Comparison of ENCODE assay signal across 16 cellular contexts in the genomic region with DNA sequence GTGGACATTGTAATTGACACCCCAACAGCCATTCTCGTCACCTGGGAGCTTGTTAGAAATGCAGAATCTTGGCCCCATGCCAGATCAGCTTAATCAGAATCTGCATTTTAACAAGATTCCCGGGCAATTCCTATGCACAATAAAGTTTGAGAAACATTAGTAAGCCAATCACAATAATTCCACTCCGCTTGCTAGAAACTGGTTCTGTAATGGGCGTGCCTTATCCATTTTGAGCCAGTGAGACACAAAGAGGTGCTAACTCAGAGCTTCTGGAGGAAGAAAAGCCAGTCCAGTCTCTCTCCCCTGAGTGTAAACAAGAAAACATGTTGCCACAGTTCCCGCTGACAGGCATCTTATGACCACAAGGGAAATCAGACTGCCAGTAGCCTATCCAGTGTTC. TPM values are rescaled to one million over a fixed set of nuclear protein-coding genes. Genes with fewer than 3 reads are reported as not detected.
DNase-seq lines count a peak whose midpoint lies in the region; ATAC-seq and TF ChIP-seq lines count a peak whose summit lies in the region.
"Had no signal": no experiment of that assay in that cellular context is flagged by ENCODE, and none has a peak within 500 bp of the region (broad histone marks: within the 10 kb centered on the region; RNA-seq: fewer than 3 reads in every experiment).

No MANE protein-coding gene starts in this region.

- H3K27ac ChIP-seq in CD4-positive, CD25-positive, alpha-beta regulatory T cell (ENCODE audit: insufficient read depth, low read length, poor library complexity, severe bottlenecking): peak overlapping the region; percentile 96
- H3K27ac ChIP-seq in HEK293 (ENCODE audit: extremely low read depth, low read depth, low read length): no peak overlapping the region
- H3K27ac ChIP-seq in foreskin keratinocyte: no peak overlapping the region

- H3K4me1 ChIP-seq in CD4-positive, CD25-positive, alpha-beta regulatory T cell (ENCODE audit: control insufficient read depth, insufficient read depth, low read length, poor library complexity, severe bottlenecking): peaks cover 31% of the 10 kb centered on the region
- H3K4me1 ChIP-seq in HEK293 (ENCODE audit: control insufficient read depth, insufficient read depth, low read length) (peaks cover 7% of the 10 kb centered on the region; the same call in 1 of the 2 replicates), foreskin keratinocyte (peaks cover 20% of the 10 kb centered on the region)

- no peaks in the 10 kb centered on the region for H3K27me3 ChIP-seq in CD4-positive, CD25-positive, alpha-beta regulatory T cell (ENCODE audit: control insufficient read depth, insufficient read depth, low read length)
- H3K27me3 ChIP-seq in foreskin keratinocyte: no peaks in the 10 kb centered on the region

- H3K36me3 ChIP-seq in CD4-positive, CD25-positive, alpha-beta regulatory T cell (ENCODE audit: control insufficient read depth, insufficient read depth, low read length): no peaks in the 10 kb centered on the region
- H3K36me3 ChIP-seq in HEK293 (ENCODE audit: control insufficient read depth in 2 of 2, insufficient read depth in 1 of 2, low read length in 2 of 2): no peaks in the 10 kb centered on the region; a peak in 1 of 3 replicates

- no peak overlapping the region for H3K4me3 Mint-ChIP-seq in CD4-positive, CD25-positive, alpha-beta regulatory T cell
- H3K4me3 Mint-ChIP-seq in T-cell: no peak overlapping the region
- H3K4me3 Mint-ChIP-seq: activated CD8-positive, alpha-beta T cell treated with anti-CD3 and anti-CD28 coated beads for 36 hours; activated naive CD8-positive, alpha-beta T cell treated with anti-CD3 and anti-CD28 coated beads, Interleukin-2, amount 10 ng/mL, durations not matched to agents 7 days and 5 days; natural killer cell had no signal

- TF ChIP-seq CTCF in HEK293 (tag by site-specific recombination; IDR thresholded peaks at IDR 0.05): no peak
- no peak for TF ChIP-seq CTCF in foreskin keratinocyte (conservative IDR thresholded peaks at IDR 0.05)

- H3K27me3 Mint-ChIP-seq in CD4-positive, CD25-positive, alpha-beta regulatory T cell: no peaks in the 10 kb centered on the region
- H3K27me3 Mint-ChIP-seq in T-cell: no peaks in the 10 kb centered on the region
- H3K27me3 Mint-ChIP-seq: activated CD8-positive, alpha-beta T cell treated with anti-CD3 and anti-CD28 coated beads for 36 hours; activated naive CD8-positive, alpha-beta T cell treated with anti-CD3 and anti-CD28 coated beads, Interleukin-2, amount 10 ng/mL, durations not matched to agents 7 days and 5 days had no signal

- POLR2A ChIA-PET in HEK293 (lab: Yijun Ruan, JAX): interaction anchor here (3.7 kb wide), 1 partner anchor 93 kb away, joined by 16 read pairs; the partner anchor contains the start of gene RHOB
- POLR2A ChIA-PET in T-cell (lab: Charles Lee): no interaction called here

- ATAC-seq in CD4-positive, CD25-positive, alpha-beta regulatory T cell (ENCODE audit: low read depth in 2 of 2): no peak
- ATAC-seq in foreskin keratinocyte (peak; percentile 8), HG03442 (IDR thresholded peaks at IDR 0.05; ENCODE audit: unreplicated experiment) (no peak), GM21825 (IDR thresholded peaks at IDR 0.05; ENCODE audit: unreplicated experiment) (no peak), T-cell (replicated peaks in 1 of 4) (no peak)
- ATAC-seq: activated CD8-positive, alpha-beta T cell treated with anti-CD3 and anti-CD28 coated beads for 36 hours; natural killer cell had no signal

- peaks cover 0 to 1% (median 0%) of the 10 kb centered on the region in 7 donors for H3K9me3 Mint-ChIP-seq in CD4-positive, CD25-positive, alpha-beta regulatory T cell
- no peaks in the 10 kb centered on the region for H3K9me3 Mint-ChIP-seq in T-cell
- H3K9me3 Mint-ChIP-seq: activated CD8-positive, alpha-beta T cell treated with anti-CD3 and anti-CD28 coated beads for 36 hours; activated naive CD8-positive, alpha-beta T cell treated with anti-CD3 and anti-CD28 coated beads, Interleukin-2, amount 10 ng/mL, durations not matched to agents 7 days and 5 days; natural killer cell had no signal

- no peaks in the 10 kb centered on the region for H3K36me3 Mint-ChIP-seq in CD4-positive, CD25-positive, alpha-beta regulatory T cell
- H3K36me3 Mint-ChIP-seq in T-cell: no peaks in the 10 kb centered on the region
- H3K36me3 Mint-ChIP-seq: natural killer cell had no signal

- DNase-seq in CD4-positive, CD25-positive, alpha-beta regulatory T cell: no peak
- DNase-seq in NCI-H748 (lab: John Stamatoyannopoulos, UW; ENCODE audit: unreplicated experiment): peak; percentile 86
- peak; percentile 69 to 76 for DNase-seq in foreskin keratinocyte
- no peak for DNase-seq in T-cell
- DNase-seq in activated CD4-positive, CD25-positive, alpha-beta regulatory T cell treated with anti-CD3 and anti-CD28 coated beads, Interleukin-2, amount 50 U/mL, for 72 hours: no peak
- DNase-seq: activated CD8-positive, alpha-beta T cell treated with anti-CD3 and anti-CD28 coated beads for 36 hours; activated naive CD8-positive, alpha-beta T cell treated with anti-CD3 and anti-CD28 coated beads, Interleukin-2, amount 10 ng/mL, durations not matched to agents 7 days and 5 days; AML-193; cortex of kidney; GOT3; kidney; natural killer cell; NK-92 treated with Interleukin-12 subunit alpha and Interleukin-12 subunit beta, amount 100 ng/mL, for 24 hours had no signal

- CTCF ChIA-PET in HEK293 (lab: Yijun Ruan, JAX): interaction anchor here (0.6 to 2.0 kb wide), 5 partner anchors 25 to 128 kb away, joined by 3 to 7 read pairs (median 4); no protein-coding TSS in a partner anchor
- CTCF ChIA-PET in T-cell (lab: Charles Lee): interaction anchor here in 1 of 2 donors (0.9 to 1.2 kb wide), 2 partner anchors 21 to 27 kb away, joined by 4 to 5 read pairs; no protein-coding TSS in a partner anchor

- H3K27ac Mint-ChIP-seq in CD4-positive, CD25-positive, alpha-beta regulatory T cell: peak overlapping the region in 1 of 3 donors; percentile 74
- H3K27ac Mint-ChIP-seq in T-cell: peak overlapping the region in 1 of 2 donors; percentile 72
- H3K27ac Mint-ChIP-seq: activated CD8-positive, alpha-beta T cell treated with anti-CD3 and anti-CD28 coated beads for 36 hours; activated naive CD8-positive, alpha-beta T cell treated with anti-CD3 and anti-CD28 coated beads, Interleukin-2, amount 10 ng/mL, durations not matched to agents 7 days and 5 days; natural killer cell had no signal

- H3K9me3 ChIP-seq in CD4-positive, CD25-positive, alpha-beta regulatory T cell (ENCODE audit: control insufficient read depth in 2 of 2, low read length in 2 of 2): no peaks in the 10 kb centered on the region
- H3K9me3 ChIP-seq in HEK293 (ENCODE audit: control insufficient read depth, insufficient read depth, low read depth, low read length): no peaks in the 10 kb centered on the region

- no peak overlapping the region for H3K4me3 ChIP-seq in CD4-positive, CD25-positive, alpha-beta regulatory T cell (ENCODE audit: low read depth, low read length)
- no peak overlapping the region for H3K4me3 ChIP-seq in HEK293 (ENCODE audit: low read depth, low read length)

- peaks cover 10 to 18% (median 12%) of the 10 kb centered on the region in 4 donors for H3K4me1 Mint-ChIP-seq in CD4-positive, CD25-positive, alpha-beta regulatory T cell
- H3K4me1 Mint-ChIP-seq in T-cell: peaks cover 15 to 20% (median 15%) of the 10 kb centered on the region in 3 donors

TF ChIP-seq in HEK293, 187 proteins besides CTCF, POLR2A, EP300 and RAD21 (continues in another document):
- TF ChIP-seq ZBTB17 (tag by site-specific recombination; IDR thresholded peaks at IDR 0.05) (peak; percentile 46), ZNF426 (tag by site-specific recombination; IDR thresholded peaks at IDR 0.05) (no peak), ZNF423 (tag by site-specific recombination; IDR thresholded peaks at IDR 0.05) (no peak), ZBTB20 (tag by site-specific recombination; IDR thresholded peaks at IDR 0.05) (peak; percentile 51; the same call in 1 of the 2 replicates), ZNF184 (tag by site-specific recombination; IDR thresholded peaks at IDR 0.05) (0 out of 2 replicates have a peak, but pooled peaks have one; percentile 45)

RNA-seq across cellular contexts. Expression of gene PUM2, which starts 3.0 kb away (rescaled TPM):
- 131 TPM for total RNA-seq in CD4-positive, CD25-positive, alpha-beta regulatory T cell
- polyA plus RNA-seq in CD4-positive, CD25-positive, alpha-beta regulatory T cell: 10 to 100 TPM; 15.1 to 19.9 (median 18.9) TPM
- total RNA-seq in foreskin keratinocyte (43.9 and 44.1 TPM in 2 replicates), T-cell (100 to 1,000 TPM; 128 to 154 (median 138) TPM)
- 9.5 and 11.6 TPM in 2 replicates for polyA plus RNA-seq in foreskin keratinocyte

Comparison
In these comparisons a context has a peak if more than half of its experiments do, and no peak if none do; other contexts are left out.
1. DNase-seq: peak in NCI-H748 (single experiment) and foreskin keratinocyte (2 of 2); none in CD4-positive, CD25-positive, alpha-beta regulatory T cell (0 of 3), T-cell (0 of 34) and activated CD4-positive, CD25-positive, alpha-beta regulatory T cell treated with anti-CD3 and anti-CD28 coated beads, Interleukin-2, amount 50 U/mL, for 72 hours (single experiment).